In the genomic region with DNA sequence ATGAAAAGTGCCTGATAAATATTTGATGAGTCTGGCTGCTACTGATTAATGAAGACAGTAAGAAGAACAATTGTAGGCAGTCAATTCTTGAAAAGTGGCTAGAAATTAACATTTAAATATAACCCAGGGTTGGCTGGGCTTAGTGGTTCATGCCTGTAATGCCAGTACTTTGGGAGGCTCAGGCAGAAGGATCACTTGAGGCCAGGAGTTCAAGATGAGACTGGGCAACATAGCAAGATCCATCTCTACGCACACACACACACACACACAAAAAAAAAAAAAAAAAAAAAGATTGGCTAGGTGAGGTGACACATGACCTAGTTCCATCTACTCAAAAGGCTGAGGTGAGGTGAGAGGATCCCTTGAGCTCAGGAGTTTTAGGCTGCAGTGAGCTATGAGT, we compare ENCODE assay signal across 25 cellular contexts.
"Had no signal": no experiment of that assay in that cellular context is flagged by ENCODE, and none has a peak within 500 bp of the region (broad histone marks: within the 10 kb centered on the region; RNA-seq: fewer than 3 reads in every experiment).

No MANE protein-coding gene starts in this region.

- H3K27me3 ChIP-seq: neural progenitor cell, ovary, right atrium auricular region, right lobe of liver, tibial nerve, uterus had no signal

- H3K4me3 Mint-ChIP-seq: mesothelial cell of epicardium; naive B cell; natural killer cell; nephron progenitor cell; neural progenitor cell; stimulated activated memory B cell treated with anti-CD40 and anti-IgM and Interleukin-4, amounts not matched to agents 10 μg/mL and 1 μg/mL and 100 μg/mL, for 72 hours; stimulated activated naive CD8-positive, alpha-beta T cell treated with anti-CD3 and anti-CD28 coated beads, Interleukin-15, amount 100 ng/mL, for 72 hours; type B pancreatic cell had no signal

- H3K36me3 ChIP-seq: left ventricle myocardium inferior, neural progenitor cell, ovary, right atrium auricular region, right lobe of liver, tibial nerve, uterus had no signal

- H3K4me1 Mint-ChIP-seq: neural progenitor cell had no signal

- H3K27ac Mint-ChIP-seq: mesothelial cell of epicardium; natural killer cell; nephron progenitor cell; neural progenitor cell; progenitor cell of endocrine pancreas; stimulated activated memory B cell treated with anti-CD40 and anti-IgM and Interleukin-4, amounts not matched to agents 10 μg/mL and 1 μg/mL and 100 μg/mL, for 72 hours; stimulated activated naive CD8-positive, alpha-beta T cell treated with anti-CD3 and anti-CD28 coated beads, Interleukin-15, amount 100 ng/mL, for 72 hours; type B pancreatic cell had no signal

- H3K27me3 Mint-ChIP-seq: stimulated activated memory B cell treated with anti-CD40 and anti-IgM and Interleukin-4, amounts not matched to agents 10 μg/mL and 1 μg/mL and 100 μg/mL, for 72 hours had no signal

- DNase-seq: islet precursor cell; left ventricle myocardium inferior; mesendoderm; naive B cell; natural killer cell; nephron progenitor cell; ovary; right lobe of liver; stimulated activated CD4-positive, alpha-beta T cell treated with anti-CD3 and anti-CD28 coated beads, Interleukin-1b, Interleukin-23, amount 100 ng/mL, for 48 hours; stimulated activated CD4-positive, alpha-beta T cell treated with anti-CD3 and anti-CD28 coated beads, Interleukin-2, amount 100 ng/mL, for 48 hours; stimulated activated CD4-positive, alpha-beta T cell treated with anti-CD3 and anti-CD28 coated beads, Interleukin-4, amount 100 ng/mL, for 4 hours; stimulated activated CD8-positive, alpha-beta memory T cell treated with anti-CD3 and anti-CD28 coated beads, Interleukin-4, amount 100 ng/mL, for 48 hours; stimulated activated naive CD4-positive, alpha-beta T cell treated with Interleukin-2 at 50 U/mL for 16 hours; stimulated activated naive CD8-positive, alpha-beta T cell treated with anti-CD3 and anti-CD28 coated beads, Interleukin-15, amount 100 ng/mL, for 72 hours; substantia nigra; uterus had no signal

- H3K4me2 ChIP-seq: neural progenitor cell, smooth muscle cell had no signal

- H3K36me3 Mint-ChIP-seq: mesothelial cell of epicardium; naive B cell; natural killer cell; neural progenitor cell; stimulated activated memory B cell treated with anti-CD40 and anti-IgM and Interleukin-4, amounts not matched to agents 10 μg/mL and 1 μg/mL and 100 μg/mL, for 72 hours had no signal

- H3K27ac ChIP-seq: left ventricle myocardium inferior, neural progenitor cell, ovary, right atrium auricular region, right lobe of liver, tibial nerve, uterus had no signal

- H3K9ac ChIP-seq: neural progenitor cell had no signal

- H3K9me3 Mint-ChIP-seq: mesothelial cell of epicardium; natural killer cell; nephron progenitor cell; stimulated activated naive CD8-positive, alpha-beta T cell treated with anti-CD3 and anti-CD28 coated beads, Interleukin-15, amount 100 ng/mL, for 72 hours; type B pancreatic cell had no signal

- H2AFZ ChIP-seq: neural progenitor cell had no signal

- H3K4me3 ChIP-seq: left ventricle myocardium inferior, lung, neural progenitor cell, ovary, right atrium auricular region, right lobe of liver, smooth muscle cell, tibial nerve, uterus had no signal

- ATAC-seq: natural killer cell; right lobe of liver; stimulated activated memory B cell treated with anti-CD40 and anti-IgM and Interleukin-4, amounts not matched to agents 10 μg/mL and 1 μg/mL and 100 μg/mL, for 72 hours; stimulated activated naive CD8-positive, alpha-beta T cell treated with anti-CD3 and anti-CD28 coated beads, Interleukin-15, amount 100 ng/mL, for 72 hours had no signal

- H3K9me3 ChIP-seq: left ventricle myocardium inferior, ovary, right atrium auricular region, right lobe of liver, tibial nerve, uterus had no signal

- H3K4me1 ChIP-seq: neural progenitor cell, right atrium auricular region, right lobe of liver, tibial nerve, uterus had no signal
